Comparison of ENCODE assay signal across 1 cellular context in the genomic region with DNA sequence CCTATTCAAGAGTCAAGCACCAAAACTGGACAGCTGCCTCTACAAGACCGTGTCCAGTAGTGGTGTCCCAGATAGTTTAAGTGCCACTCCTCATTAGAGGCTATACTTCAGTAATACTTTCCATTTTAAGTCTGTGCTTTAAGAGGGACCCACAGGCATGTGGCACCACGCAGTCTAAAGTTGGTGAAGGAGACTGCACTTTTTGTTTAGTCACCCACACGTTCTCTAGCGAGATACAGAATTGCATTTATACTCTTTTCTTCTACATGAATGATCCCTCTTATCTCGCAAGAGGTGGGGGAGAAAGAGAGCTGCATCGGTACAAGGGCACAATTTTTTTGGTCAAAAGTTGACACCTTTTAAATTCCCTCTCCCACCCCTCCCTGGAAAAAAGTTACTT.
TF ChIP-seq lines count a peak whose summit lies in the region.

No MANE protein-coding gene starts in this region.

TF ChIP-seq in H1, 55 proteins besides CTCF, POLR2A, EP300 and RAD21:
- TF ChIP-seq PHF8 (conservative IDR thresholded peaks at IDR 0.05; ENCODE audit: low read depth, low read length): no peak
- peak; percentile 44 for TF ChIP-seq POLR2AphosphoS5 (IDR thresholded peaks at IDR 0.05; ENCODE audit: low read depth, low read length)
